28 cellular contexts compared by ENCODE assay signal in genomic region chr16:78458588-78458987, GRCh38.
DNase-seq lines count a peak whose midpoint lies in the region; ATAC-seq, FAIRE-seq and TF ChIP-seq lines count a peak whose summit lies in the region.
"Had no signal": no experiment of that assay in that cellular context is flagged by ENCODE, and none has a peak within 500 bp of the region (broad histone marks: within the 10 kb centered on the region; RNA-seq: fewer than 3 reads in every experiment).

No MANE protein-coding gene starts in this region.

- intact Hi-C loops in A673 (cut with micrococcal nuclease; ENCODE audit: unreplicated experiment) = no loop called here
- intact Hi-C loops in Right ventricle myocardium inferior (cut with DNase I) = no loop called here

- peak; percentile 53 for FAIRE-seq in frontal cortex (lab: Jason Lieb, UNC)
- FAIRE-seq: pancreas had no signal

- H3K4me3 ChIP-seq in A673 (ENCODE audit: low read depth, low read length, poor library complexity, severe bottlenecking) (no peak overlapping the region), RWPE2 (ENCODE audit: severe bottlenecking) (no peak overlapping the region)
- H3K4me3 ChIP-seq: adrenal gland, body of pancreas, lower lobe of right lung, MG63, pancreas, SJSA1, smooth muscle cell, upper lobe of left lung had no signal

- H3K4me1 ChIP-seq in A673 (ENCODE audit: insufficient read depth, low read length, poor library complexity, severe bottlenecking) (no peaks in the 10 kb centered on the region), RWPE2 (ENCODE audit: insufficient read depth, poor library complexity, severe bottlenecking) (no peaks in the 10 kb centered on the region)
- H3K4me1 ChIP-seq: adrenal gland, body of pancreas, pancreas had no signal

- ATAC-seq in RWPE2 (ENCODE audit: low read depth) (no peak), Right ventricle myocardium inferior (no peak), GM21381 (IDR thresholded peaks at IDR 0.05; ENCODE audit: unreplicated experiment) (no peak)
- ATAC-seq: activated T-cell treated with anti-CD3 and anti-CD28 coated beads, Interleukin-2, amount 50 U/mL, for 72 hours; body of pancreas; lower lobe of right lung; natural killer cell treated with Interleukin-12 subunit alpha and Interleukin-12 subunit beta and Interleukin-15 and Interleukin-18, amount 100 ng/mL, for 72 hours; pancreas had no signal

- CTCF ChIA-PET in A673 (lab: Charles Lee) = interaction anchor here (0.6 kb wide), 1 partner anchor 1144 kb away, joined by 5 read pairs; no protein-coding TSS in a partner anchor

- H3K9me3 ChIP-seq in A673 (ENCODE audit: low read depth, low read length, poor library complexity, severe bottlenecking) (peaks cover 3% of the 10 kb centered on the region), RWPE2 (ENCODE audit: severe bottlenecking) (peaks cover 2% of the 10 kb centered on the region)
- H3K9me3 ChIP-seq: adrenal gland, body of pancreas, lower lobe of right lung, MG63, pancreas, upper lobe of left lung had no signal

- no TSS peak for BruUV-seq in A673 (replicated peaks; lab: Mats Ljungman, UMichigan)

- TF ChIP-seq CTCF in A673 (conservative IDR thresholded peaks at IDR 0.05; ENCODE audit: low read depth, low read length) (peak; percentile 35; the same call in 1 of the 2 replicates), C4-2B (conservative IDR thresholded peaks at IDR 0.05) (peak; percentile 28), RWPE2 (IDR thresholded peaks at IDR 0.05; ENCODE audit: poor library complexity, severe bottlenecking) (peak; percentile 5)

- H3K36me3 ChIP-seq in A673 (ENCODE audit: insufficient read depth, low read length, poor library complexity, severe bottlenecking) = no peaks in the 10 kb centered on the region
- H3K36me3 ChIP-seq in RWPE2 (ENCODE audit: low read depth) = no peaks in the 10 kb centered on the region
- H3K36me3 ChIP-seq: adrenal gland, lower lobe of right lung, MG63, pancreas, SJSA1, upper lobe of left lung had no signal

- DNase-seq in A673 (ENCODE audit: low spot score) (peak; percentile 6), RWPE2 (ENCODE audit: low spot score) (no peak), frontal cortex (ENCODE audit: low spot score in 2 of 2) (no peak), Right ventricle myocardium inferior (ENCODE audit: missing footprints) (no peak)
- DNase-seq in activated CD8-positive, alpha-beta memory T cell treated with anti-CD3 and anti-CD28 coated beads, Interleukin-2, amount 50 U/mL, for 4 hours = no peak
- DNase-seq: activated B cell treated with CpG ODN at 0.5 μM for 24 hours; activated CD4-positive, alpha-beta T cell treated with anti-CD3 and anti-CD28 coated beads, Interleukin-2, amount 50 U/mL, for 1 hour; activated naive CD4-positive, alpha-beta T cell; activated T-cell treated with anti-CD3 and anti-CD28 coated beads, Interleukin-2, amount 50 U/mL, for 72 hours; adrenal gland; body of pancreas; CD8-positive, alpha-beta memory T cell; cerebellar nuclear complex; DMS79; HCEC 1CT; head of caudate nucleus; lower lobe of right lung; MG63; NCI-H1436; NCI-H2107; pancreas; stimulated activated CD4-positive, alpha-beta T cell treated with anti-CD3 and anti-CD28 coated beads, Interleukin-2, amount 100 ng/mL, for 24 hours; upper lobe of left lung had no signal

- H3K27me3 ChIP-seq in A673 (replicated peaks; ENCODE audit: insufficient read depth, low read depth, low read length, poor library complexity) = no peaks in the 10 kb centered on the region
- no peaks in the 10 kb centered on the region for H3K27me3 ChIP-seq in RWPE2 (ENCODE audit: insufficient read depth, poor library complexity, severe bottlenecking)
- H3K27me3 ChIP-seq: adrenal gland, body of pancreas, MG63, pancreas, SJSA1, upper lobe of left lung had no signal

- H3K27ac ChIP-seq in A673 (ENCODE audit: low read depth, low read length, poor library complexity, severe bottlenecking) (no peak overlapping the region), C4-2B (no peak overlapping the region), RWPE2 (ENCODE audit: poor library complexity, severe bottlenecking) (no peak overlapping the region)
- H3K27ac ChIP-seq: adrenal gland, body of pancreas, lower lobe of right lung, pancreas, SJSA1, upper lobe of left lung had no signal

- POLR2A ChIA-PET in A673 (lab: Charles Lee; ENCODE audit: low non-redundant PET) = no interaction called here
